In genomic region chr13:89465366-89465765, GRCh38 we compare ENCODE assay signal across 13 cellular contexts.
A peak's percentile ranks its signal among the peaks of the same experiment; 100 is the strongest.
DNase-seq lines count a peak whose midpoint lies in the region; ATAC-seq, FAIRE-seq and TF ChIP-seq lines count a peak whose summit lies in the region.
"Had no signal": no experiment of that assay in that cellular context is flagged by ENCODE, and none has a peak within 500 bp of the region (broad histone marks: within the 10 kb centered on the region; RNA-seq: fewer than 3 reads in every experiment).

No MANE protein-coding gene starts in this region.

- no peak for TF ChIP-seq CTCF in astrocyte (IDR thresholded peaks at IDR 0.05; ENCODE audit: insufficient read depth, low read depth, low read length)
- TF ChIP-seq CTCF in Calu3 (IDR thresholded peaks at IDR 0.05; ENCODE audit: unreplicated experiment): no peak

- CTCF ChIA-PET in Calu3 (lab: Charles Lee): no interaction called here

- no peak overlapping the region for H3K4me3 ChIP-seq in astrocyte (ENCODE audit: insufficient read depth, low read depth, low read length)
- H3K4me3 ChIP-seq: upper lobe of right lung had no signal

- ATAC-seq in GM21390 (IDR thresholded peaks at IDR 0.05; ENCODE audit: unreplicated experiment) (peak; percentile 73), HG03342 (IDR thresholded peaks at IDR 0.05; ENCODE audit: unreplicated experiment) (peak; percentile 81), GM18520 (IDR thresholded peaks at IDR 0.05; ENCODE audit: unreplicated experiment) (no peak)
- ATAC-seq: sciatic nerve, T-cell, upper lobe of right lung had no signal

- no peak overlapping the region for H3K9ac ChIP-seq in astrocyte (ENCODE audit: low read length)

- H3K4me2 ChIP-seq in astrocyte (ENCODE audit: low read length): no peak overlapping the region

- DNase-seq in astrocyte (ENCODE audit: low read depth): peak; percentile 72
- peak; percentile 69 for DNase-seq in non-pigmented ciliary epithelial cell (ENCODE audit: low read depth)
- DNase-seq in OCI-M2 (lab: John Stamatoyannopoulos, UW; ENCODE audit: unreplicated experiment): no peak
- DNase-seq in Calu3: no peak
- no peak for DNase-seq in iPS-NIHi7 (ENCODE audit: extremely low spot score)
- DNase-seq: activated CD4-positive, alpha-beta memory T cell treated with anti-CD3 and anti-CD28 coated beads for 36 hours; NCI-H1417; T-cell; upper lobe of right lung had no signal

- H3K27me3 Mint-ChIP-seq in astrocyte (ENCODE audit: low read depth, unreplicated experiment) (no peaks in the 10 kb centered on the region), Calu3 (ENCODE audit: unreplicated experiment) (no peaks in the 10 kb centered on the region)
- H3K27me3 Mint-ChIP-seq: activated CD4-positive, alpha-beta memory T cell treated with anti-CD3 and anti-CD28 coated beads for 36 hours; T-cell had no signal

- no peaks in the 10 kb centered on the region for H3K9me3 ChIP-seq in astrocyte (ENCODE audit: insufficient read depth, low read depth, low read length)
- H3K9me3 ChIP-seq: upper lobe of right lung had no signal

- no peak for FAIRE-seq in astrocyte (lab: Jason Lieb, UNC)

- H3K27ac Mint-ChIP-seq in astrocyte (ENCODE audit: unreplicated experiment) (peak overlapping the region; percentile 28), Calu3 (ENCODE audit: unreplicated experiment) (no peak overlapping the region)
- H3K27ac Mint-ChIP-seq: activated CD4-positive, alpha-beta memory T cell treated with anti-CD3 and anti-CD28 coated beads for 36 hours; T-cell had no signal

- H3K9me3 Mint-ChIP-seq in astrocyte (ENCODE audit: unreplicated experiment) (no peaks in the 10 kb centered on the region), Calu3 (ENCODE audit: low read depth, unreplicated experiment) (no peaks in the 10 kb centered on the region)

- intact Hi-C loops in Calu3 (cut with micrococcal nuclease; ENCODE audit: unreplicated experiment): no loop called here

- H3K27me3 ChIP-seq in astrocyte (ENCODE audit: insufficient read depth, low read length): no peaks in the 10 kb centered on the region
- H3K27me3 ChIP-seq: upper lobe of right lung had no signal

- H3K4me1 Mint-ChIP-seq in astrocyte (ENCODE audit: low read depth, unreplicated experiment) (peaks cover 11% of the 10 kb centered on the region), Calu3 (ENCODE audit: low read depth, unreplicated experiment) (no peaks in the 10 kb centered on the region)
- H3K4me1 Mint-ChIP-seq: T-cell had no signal

- no peak overlapping the region for H3K27ac ChIP-seq in astrocyte (ENCODE audit: low read depth, low read length)
- H3K27ac ChIP-seq: upper lobe of right lung had no signal

- no peaks in the 10 kb centered on the region for H4K20me1 ChIP-seq in astrocyte (ENCODE audit: insufficient read depth, low read length)

- H3K36me3 ChIP-seq in astrocyte (ENCODE audit: insufficient read depth, low read length): no peaks in the 10 kb centered on the region
- H3K36me3 ChIP-seq: upper lobe of right lung had no signal

- no peaks in the 10 kb centered on the region for H3K4me1 ChIP-seq in astrocyte (ENCODE audit: insufficient read depth, low read length)
- H3K4me1 ChIP-seq: upper lobe of right lung had no signal

- H3K36me3 Mint-ChIP-seq in astrocyte (ENCODE audit: low read depth, unreplicated experiment) (no peaks in the 10 kb centered on the region), Calu3 (ENCODE audit: insufficient read depth, unreplicated experiment) (no peaks in the 10 kb centered on the region)
- H3K36me3 Mint-ChIP-seq: activated CD4-positive, alpha-beta memory T cell treated with anti-CD3 and anti-CD28 coated beads for 36 hours; T-cell had no signal

- no peaks in the 10 kb centered on the region for H3K79me2 ChIP-seq in astrocyte (ENCODE audit: insufficient read depth, low read length)

- BruUV-seq in Calu3 (replicated peaks; lab: Mats Ljungman, UMichigan): no TSS peak

- no peak overlapping the region for H3K4me3 Mint-ChIP-seq in astrocyte (ENCODE audit: unreplicated experiment)
- no peak overlapping the region for H3K4me3 Mint-ChIP-seq in Calu3 (ENCODE audit: low read depth, unreplicated experiment)
- H3K4me3 Mint-ChIP-seq: activated CD4-positive, alpha-beta memory T cell treated with anti-CD3 and anti-CD28 coated beads for 36 hours; T-cell had no signal

- H2AFZ ChIP-seq in astrocyte (ENCODE audit: low read depth, low read length): peak overlapping the region; percentile 24

Comparison
In these comparisons a context has a peak if more than half of its experiments do, and no peak if none do; other contexts are left out.
1. DNase-seq: peak in astrocyte (single experiment) and non-pigmented ciliary epithelial cell (single experiment); none in OCI-M2 (single experiment), Calu3 (single experiment) and iPS-NIHi7 (single experiment).